19 cellular contexts compared by ENCODE assay signal in the genomic region with DNA sequence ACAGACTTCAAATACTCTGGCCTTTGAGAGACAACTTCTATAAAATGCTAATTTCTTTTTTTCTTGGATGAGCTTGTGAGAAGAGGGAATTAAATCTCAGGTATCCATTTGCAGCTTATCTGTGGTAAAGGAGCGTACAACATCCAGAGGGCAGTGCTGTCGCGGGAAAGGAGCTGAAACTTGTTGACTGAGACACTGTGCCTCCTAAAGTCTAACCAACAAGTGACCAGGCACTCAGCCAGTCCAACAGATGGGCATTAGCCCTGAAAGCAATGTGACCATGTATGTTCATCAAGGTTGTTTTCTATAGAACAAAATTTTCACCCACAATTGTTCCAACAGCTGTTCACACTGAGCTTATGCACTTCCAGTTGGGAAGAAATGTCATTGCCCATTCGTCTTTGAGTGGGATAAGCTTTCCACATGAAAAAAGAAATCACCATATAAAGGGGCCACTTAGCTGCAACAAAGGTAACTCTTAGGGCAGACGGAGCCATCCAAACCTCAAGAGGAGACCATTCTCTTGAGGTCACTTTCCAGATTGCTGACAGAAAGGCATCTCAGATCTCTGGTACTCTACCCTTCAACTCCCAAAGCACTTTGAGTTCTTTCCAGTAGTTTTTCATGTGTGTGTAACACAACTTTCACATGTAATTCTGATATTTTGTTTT.
"Had no signal": no experiment of that assay in that cellular context is flagged by ENCODE, and none has a peak within 500 bp of the region (broad histone marks: within the 10 kb centered on the region; RNA-seq: fewer than 3 reads in every experiment).

No MANE protein-coding gene starts in this region.

- H3K36me3 ChIP-seq: breast epithelium, esophagus squamous epithelium, lower lobe of right lung, neutrophil, stomach, thoracic aorta had no signal

- H3K4me3 Mint-ChIP-seq: activated CD8-positive, alpha-beta T cell treated with anti-CD3 and anti-CD28 coated beads, Interleukin-2, amount 10 ng/mL, durations not matched to agents 7 days and 5 days; activated T-helper 1 cell treated with anti-CD3 and anti-CD28 coated beads, Interleukin-12 subunit alpha, Interleukin-12 subunit beta, Interleukin-2, Interleukin-4 antibody, amounts not matched to agents 30 ng/mL and 10 ng/mL and 1 ng/mL, durations not matched to agents 14 hours and 24 hours and 36 hours; naive B cell had no signal

- H3K27me3 Mint-ChIP-seq: naive B cell had no signal

- H3K27ac Mint-ChIP-seq: activated CD8-positive, alpha-beta T cell treated with anti-CD3 and anti-CD28 coated beads, Interleukin-2, amount 10 ng/mL, durations not matched to agents 7 days and 5 days; activated T-helper 1 cell treated with anti-CD3 and anti-CD28 coated beads, Interleukin-12 subunit alpha, Interleukin-12 subunit beta, Interleukin-2, Interleukin-4 antibody, amounts not matched to agents 30 ng/mL and 10 ng/mL and 1 ng/mL, durations not matched to agents 14 hours and 24 hours and 36 hours; naive B cell had no signal

- H3K4me1 Mint-ChIP-seq: naive B cell had no signal

- H3K9me3 ChIP-seq: breast epithelium, esophagus squamous epithelium, lower lobe of right lung, neutrophil, stomach, thoracic aorta had no signal

- H3K4me1 ChIP-seq: breast epithelium, esophagus squamous epithelium, lower lobe of right lung, stomach had no signal

- H3K9me3 Mint-ChIP-seq: activated T-helper 1 cell treated with anti-CD3 and anti-CD28 coated beads, Interleukin-12 subunit alpha, Interleukin-12 subunit beta, Interleukin-2, Interleukin-4 antibody, amounts not matched to agents 30 ng/mL and 10 ng/mL and 1 ng/mL, durations not matched to agents 14 hours and 24 hours and 36 hours had no signal

- H3K36me3 Mint-ChIP-seq: naive B cell had no signal

- H3K27ac ChIP-seq: breast epithelium, esophagus squamous epithelium, lower lobe of right lung, neutrophil, stomach, thoracic aorta, VCaP had no signal

- H3K27me3 ChIP-seq: breast epithelium, esophagus squamous epithelium, neutrophil, stomach had no signal

- H3K4me3 ChIP-seq: breast epithelium, esophagus squamous epithelium, lower lobe of right lung, stomach, thoracic aorta had no signal

- DNase-seq: activated CD4-positive, alpha-beta T cell treated with anti-CD3 and anti-CD28 coated beads for 4 hours; activated CD8-positive, alpha-beta memory T cell treated with anti-CD3 and anti-CD28 coated beads, Interleukin-2, amount 50 U/mL, for 48 hours; activated CD8-positive, alpha-beta T cell treated with anti-CD3 and anti-CD28 coated beads, Interleukin-2, amount 10 ng/mL, durations not matched to agents 7 days and 5 days; activated naive CD4-positive, alpha-beta T cell; aorta; esophagus squamous epithelium; foreskin fibroblast; left cardiac atrium; lower lobe of right lung; midbrain; naive B cell; posterior cingulate gyrus; small intestine; stomach had no signal
